ENCODE assay signal across 21 cellular contexts in the genomic region with DNA sequence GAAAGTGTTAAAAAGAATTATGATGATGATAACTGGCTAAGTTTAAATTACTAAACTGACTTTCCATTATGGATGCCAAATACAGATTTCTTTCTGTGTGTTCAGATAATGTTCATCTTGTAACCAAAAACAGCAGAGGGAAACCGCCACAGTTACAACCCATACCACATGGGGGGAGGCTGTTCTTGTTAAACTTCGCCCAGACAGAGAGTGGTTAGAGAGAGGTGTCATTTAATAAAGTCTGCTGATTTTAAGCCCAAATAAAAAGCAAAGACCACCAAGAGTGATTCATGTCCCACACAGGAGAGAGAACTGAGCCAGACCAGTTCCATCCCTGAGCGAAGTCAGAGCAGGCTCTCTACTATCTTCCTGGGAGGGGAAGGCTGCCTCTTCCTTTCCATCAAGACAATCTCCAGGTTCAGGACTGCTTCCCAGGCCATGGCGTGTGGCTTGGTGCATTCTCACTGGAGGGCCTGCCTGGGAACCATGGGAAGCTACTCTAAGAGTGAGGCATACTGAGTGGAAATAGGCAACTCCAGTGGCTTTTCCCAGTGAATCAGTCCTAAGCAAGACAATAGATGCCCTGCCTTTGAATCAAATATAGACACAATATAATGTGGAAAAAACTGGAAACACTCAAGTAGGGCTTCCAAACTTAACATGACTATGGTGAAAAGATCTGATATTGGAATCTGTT.
"Had no signal": no experiment of that assay in that cellular context is flagged by ENCODE, and none has a peak within 500 bp of the region (broad histone marks: within the 10 kb centered on the region; RNA-seq: fewer than 3 reads in every experiment).

No MANE protein-coding gene starts in this region.

- H3K4me3 ChIP-seq: ascending aorta, left ventricle myocardium inferior, upper lobe of left lung had no signal

- H3K4me3 Mint-ChIP-seq: activated naive CD4-positive, alpha-beta T cell treated with anti-CD3 and anti-CD28 coated beads, Interleukin-2, amount 10 ng/mL, durations not matched to agents 7 days and 5 days; T-helper 1 cell treated with Interleukin-12 subunit alpha and Interleukin-12 subunit beta and Interleukin-4 antibody, amounts not matched to agents 30 μg/mL and 1 μg/mL, for 36 hours had no signal

- FAIRE-seq: colon, frontal cortex, kidney had no signal

- H3K36me3 ChIP-seq: ascending aorta, left ventricle myocardium inferior, upper lobe of left lung had no signal

- H3K4me1 Mint-ChIP-seq: activated naive CD4-positive, alpha-beta T cell treated with anti-CD3 and anti-CD28 coated beads, Interleukin-2, amount 10 ng/mL, durations not matched to agents 7 days and 5 days had no signal

- H3K27me3 ChIP-seq: ascending aorta, upper lobe of left lung had no signal

- H3K27ac ChIP-seq: ascending aorta, left ventricle myocardium inferior had no signal

- H3K9me3 ChIP-seq: ascending aorta, left ventricle myocardium inferior, upper lobe of left lung had no signal

- H3K27ac Mint-ChIP-seq: activated naive CD4-positive, alpha-beta T cell treated with anti-CD3 and anti-CD28 coated beads, Interleukin-2, amount 10 ng/mL, durations not matched to agents 7 days and 5 days; T-helper 1 cell treated with Interleukin-12 subunit alpha and Interleukin-12 subunit beta and Interleukin-4 antibody, amounts not matched to agents 30 μg/mL and 1 μg/mL, for 36 hours had no signal

- H3K9me3 Mint-ChIP-seq: activated naive CD4-positive, alpha-beta T cell treated with anti-CD3 and anti-CD28 coated beads, Interleukin-2, amount 10 ng/mL, durations not matched to agents 7 days and 5 days; T-helper 1 cell treated with Interleukin-12 subunit alpha and Interleukin-12 subunit beta and Interleukin-4 antibody, amounts not matched to agents 30 μg/mL and 1 μg/mL, for 36 hours had no signal

- H3K36me3 Mint-ChIP-seq: activated naive CD4-positive, alpha-beta T cell treated with anti-CD3 and anti-CD28 coated beads, Interleukin-2, amount 10 ng/mL, durations not matched to agents 7 days and 5 days had no signal

- DNase-seq: activated CD4-positive, alpha-beta T cell treated with anti-CD3 and anti-CD28 coated beads, Interleukin-2, amount 50 U/mL, for 1 hour; activated CD4-positive, CD25-positive, alpha-beta regulatory T cell treated with anti-CD3 and anti-CD28 coated beads, Interleukin-2, amount 50 U/mL, for 72 hours; activated CD8-positive, alpha-beta memory T cell treated with anti-CD3 and anti-CD28 coated beads for 24 hours; activated CD8-positive, alpha-beta memory T cell treated with anti-CD3 and anti-CD28 coated beads, Interleukin-2, amount 50 U/mL, for 48 hours; activated effector memory CD4-positive, alpha-beta T cell treated with Interleukin-2 at 50 U/mL for 16 hours; activated naive CD4-positive, alpha-beta T cell treated with anti-CD3 and anti-CD28 coated beads, Interleukin-2, amount 10 ng/mL, durations not matched to agents 7 days and 5 days; activated T-cell treated with anti-CD3 and anti-CD28 coated beads, Interleukin-2, amount 50 U/mL, for 48 hours; caudate nucleus; erythroblast; kidney; left ventricle myocardium inferior; mammary epithelial cell; stimulated activated CD4-positive, alpha-beta T cell treated with anti-CD3 and anti-CD28 coated beads, Interleukin-12 subunit alpha, Interleukin-12 subunit beta, amount 100 ng/mL, for 4 hours; stimulated activated CD4-positive, alpha-beta T cell treated with anti-CD3 and anti-CD28 coated beads, Interleukin-1b, Interleukin-23, amount 100 ng/mL, for 48 hours; stimulated activated CD8-positive, alpha-beta memory T cell treated with anti-CD3 and anti-CD28 coated beads, Interleukin-4, amount 100 ng/mL, for 48 hours; stimulated activated naive CD4-positive, alpha-beta T cell; upper lobe of left lung had no signal
